ENCODE assay signal across 24 cellular contexts in genomic region chr14:70904376-70904775, GRCh38. TPM values are rescaled to one million over a fixed set of nuclear protein-coding genes. Genes with fewer than 3 reads are reported as not detected.
DNase-seq lines count a peak whose midpoint lies in the region; ATAC-seq and TF ChIP-seq lines count a peak whose summit lies in the region.
"Had no signal": no experiment of that assay in that cellular context is flagged by ENCODE, and none has a peak within 500 bp of the region (broad histone marks: within the 10 kb centered on the region; RNA-seq: fewer than 3 reads in every experiment).

No MANE protein-coding gene starts in this region.

- peak overlapping the region; percentile 32 for H3K4me3 Mint-ChIP-seq in CD4-positive, alpha-beta T cell
- H3K4me3 Mint-ChIP-seq: activated CD4-positive, alpha-beta T cell treated with anti-CD3 and anti-CD28 coated beads, Interleukin-2, amount 10 ng/mL, durations not matched to agents 7 days and 5 days had no signal

- TF ChIP-seq CTCF in CD4-positive, alpha-beta T cell (IDR thresholded peaks at IDR 0.05) = no peak
- no peak for TF ChIP-seq CTCF in WERI-Rb-1 (IDR thresholded peaks at IDR 0.05; ENCODE audit: low read depth, low read length)
- TF ChIP-seq CTCF in sigmoid colon (IDR thresholded peaks at IDR 0.05) = no peak
- TF ChIP-seq CTCF in upper lobe of left lung (IDR thresholded peaks at IDR 0.05) = no peak

- peak overlapping the region; percentile 92 for H3K27ac Mint-ChIP-seq in CD4-positive, alpha-beta T cell
- H3K27ac Mint-ChIP-seq: activated CD4-positive, alpha-beta T cell treated with anti-CD3 and anti-CD28 coated beads, Interleukin-2, amount 10 ng/mL, durations not matched to agents 7 days and 5 days had no signal

- peaks cover 27% of the 10 kb centered on the region for H3F3A ChIP-seq in GM23248 (ENCODE audit: insufficient read depth)

- peaks cover 43% of the 10 kb centered on the region for H3K4me1 Mint-ChIP-seq in CD4-positive, alpha-beta T cell (ENCODE audit: low read depth)

- peaks cover 6% of the 10 kb centered on the region for H3K36me3 Mint-ChIP-seq in CD4-positive, alpha-beta T cell (ENCODE audit: low read depth)

- H3K4me2 ChIP-seq in GM23248 (ENCODE audit: unreplicated experiment) = no peak overlapping the region
- H3K4me2 ChIP-seq: SK-N-SH had no signal

- H3K9me3 ChIP-seq in CD4-positive, alpha-beta T cell (ENCODE audit: control insufficient read depth, low read length) = no peaks in the 10 kb centered on the region
- H3K9me3 ChIP-seq in GM23248 (ENCODE audit: low read depth) = no peaks in the 10 kb centered on the region
- H3K9me3 ChIP-seq in WERI-Rb-1 (ENCODE audit: severe bottlenecking) = no peaks in the 10 kb centered on the region
- no peaks in the 10 kb centered on the region for H3K9me3 ChIP-seq in sigmoid colon
- no peaks in the 10 kb centered on the region for H3K9me3 ChIP-seq in upper lobe of left lung
- H3K9me3 ChIP-seq: gastroesophageal sphincter, MG63, SK-N-SH had no signal

- H3K4me1 ChIP-seq in GM23248 (ENCODE audit: insufficient read depth) (peaks cover 37% of the 10 kb centered on the region), sigmoid colon (peaks cover 0 to 51% (median 39%) of the 10 kb centered on the region in 4 donors), upper lobe of left lung (peaks cover 16 to 24% (median 22%) of the 10 kb centered on the region in 4 donors)

- WGBS in GM23248 (ENCODE audit: low coverage in 1 of 2, low lambda C conversion rate in 2 of 2, missing lambda C conversion rate in 2 of 2), 2 experiments = 68 to 75% methylated on average over 2 of the region's 2 CpGs
- WGBS in sigmoid colon, 2 donors = 89 to 90% methylated on average over 2 of the region's 2 CpGs
- WGBS in upper lobe of left lung, 2 donors = 82 to 95% methylated on average over 2 of the region's 2 CpGs

- H3K79me2 ChIP-seq in GM23248 (ENCODE audit: insufficient read depth) = peaks cover 30% of the 10 kb centered on the region

- H4K20me1 ChIP-seq in GM23248 (ENCODE audit: insufficient read depth) = no peaks in the 10 kb centered on the region

- H3K4me3 ChIP-seq in GM23248 (no peak overlapping the region), WERI-Rb-1 (ENCODE audit: low read depth, low read length) (no peak overlapping the region; the same call in 1 of the 2 replicates), sigmoid colon (no peak overlapping the region), upper lobe of left lung (no peak overlapping the region)
- H3K4me3 ChIP-seq: gastroesophageal sphincter, MG63 had no signal

- POLR2A ChIA-PET in CD4-positive, alpha-beta T cell (lab: Charles Lee) = interaction anchor here (0.7 to 4.9 kb wide), 9 partner anchors 11 to 95 kb away, joined by 3 to 43 read pairs (median 6); no protein-coding TSS in a partner anchor

- H3K36me3 ChIP-seq in GM23248 (ENCODE audit: low read depth) = no peaks in the 10 kb centered on the region
- H3K36me3 ChIP-seq in WERI-Rb-1 = peaks cover 3% of the 10 kb centered on the region; the same call in 1 of the 2 replicates
- H3K36me3 ChIP-seq in sigmoid colon = no peaks in the 10 kb centered on the region
- H3K36me3 ChIP-seq in upper lobe of left lung = no peaks in the 10 kb centered on the region
- H3K36me3 ChIP-seq: gastroesophageal sphincter, MG63 had no signal

- no peak for TF ChIP-seq EP300 in sigmoid colon (IDR thresholded peaks at IDR 0.05)
- TF ChIP-seq EP300 in upper lobe of left lung (IDR thresholded peaks at IDR 0.05) = no peak

- H3K9me3 Mint-ChIP-seq in CD4-positive, alpha-beta T cell = no peaks in the 10 kb centered on the region
- H3K9me3 Mint-ChIP-seq: activated CD4-positive, alpha-beta T cell treated with anti-CD3 and anti-CD28 coated beads, Interleukin-2, amount 10 ng/mL, durations not matched to agents 7 days and 5 days; nephron progenitor cell had no signal

- no peak overlapping the region for H3K27ac ChIP-seq in CD4-positive, alpha-beta T cell (ENCODE audit: low read depth, low read length)
- H3K27ac ChIP-seq in GM23248 = no peak overlapping the region
- H3K27ac ChIP-seq in WERI-Rb-1 = peak overlapping the region; percentile 87
- H3K27ac ChIP-seq in sigmoid colon = peak overlapping the region in 3 of 4 donors; percentile 87 to 98 (median 92)
- H3K27ac ChIP-seq in upper lobe of left lung = peak overlapping the region in 2 of 4 donors; percentile 95 to 96
- H3K27ac ChIP-seq: RWPE1 had no signal

- H2AFZ ChIP-seq in GM23248 = peak overlapping the region; percentile 42; the same call in 1 of the 2 replicates

- CTCF ChIA-PET in CD4-positive, alpha-beta T cell (lab: Charles Lee) = interaction anchor here (1.0 to 7.3 kb wide), 5 partner anchors 17 to 87 kb away, joined by 3 to 147 read pairs (median 4); no protein-coding TSS in a partner anchor

- in situ Hi-C loops in GM23248 (cut with MboI) = no loop called here

- ATAC-seq in CD4-positive, alpha-beta T cell (ENCODE audit: poor library complexity) = no peak
- ATAC-seq in upper lobe of left lung (ENCODE audit: low FRiP score in 2 of 2) (no peak), HG02981 (IDR thresholded peaks at IDR 0.05; ENCODE audit: unreplicated experiment) (no peak)
- ATAC-seq: gastroesophageal sphincter had no signal

- H3K27me3 Mint-ChIP-seq in CD4-positive, alpha-beta T cell = no peaks in the 10 kb centered on the region
- H3K27me3 Mint-ChIP-seq: activated CD4-positive, alpha-beta T cell treated with anti-CD3 and anti-CD28 coated beads, Interleukin-2, amount 10 ng/mL, durations not matched to agents 7 days and 5 days had no signal

- no peak overlapping the region for H3K9ac ChIP-seq in GM23248
- H3K9ac ChIP-seq: SK-N-SH had no signal

- TF ChIP-seq POLR2A in sigmoid colon (IDR thresholded peaks at IDR 0.05) (no peak), upper lobe of left lung (IDR thresholded peaks at IDR 0.05) (no peak)

- no peaks in the 10 kb centered on the region for H3K27me3 ChIP-seq in CD4-positive, alpha-beta T cell (ENCODE audit: control insufficient read depth, insufficient read depth, low read length)
- no peaks in the 10 kb centered on the region for H3K27me3 ChIP-seq in GM23248 (replicated peaks; ENCODE audit: insufficient read depth)
- no peaks in the 10 kb centered on the region for H3K27me3 ChIP-seq in WERI-Rb-1 (ENCODE audit: insufficient read depth, low read depth, severe bottlenecking)
- H3K27me3 ChIP-seq in sigmoid colon = no peaks in the 10 kb centered on the region
- H3K27me3 ChIP-seq in upper lobe of left lung = no peaks in the 10 kb centered on the region
- H3K27me3 ChIP-seq: gastroesophageal sphincter, MG63 had no signal

- H3K9me2 ChIP-seq in GM23248 (ENCODE audit: insufficient read depth) = no peaks in the 10 kb centered on the region
- H3K9me2 ChIP-seq: SK-N-SH had no signal

- intact Hi-C loops in CD4-positive, alpha-beta T cell (cut with DNase I, micrococcal nuclease) = loop anchor here in 1 of 2 experiments (2.0 kb wide), 1 partner anchor 82 kb away; no protein-coding TSS in a partner anchor
- intact Hi-C loops in sigmoid colon (cut with DNase I) = no loop called here

- DNase-seq in CD4-positive, alpha-beta T cell = no peak
- DNase-seq in GM23248 (no peak), WERI-Rb-1 (peak; percentile 48), sigmoid colon (no peak), upper lobe of left lung (no peak)
- no peak for DNase-seq in stimulated activated CD4-positive, alpha-beta T cell treated with anti-CD3 and anti-CD28 coated beads, Interleukin-4, amount 100 ng/mL, for 4 hours
- DNase-seq: activated CD4-positive, alpha-beta T cell treated with anti-CD3 and anti-CD28 coated beads, Interleukin-2, amount 10 ng/mL, durations not matched to agents 7 days and 5 days; activated naive CD4-positive, alpha-beta T cell treated with Interleukin-2 at 50 U/mL for 16 hours; activated T-cell treated with anti-CD3 and anti-CD28 coated beads, Interleukin-2, amount 50 U/mL, for 48 hours; anterior cingulate cortex; dermis blood vessel endothelial cell; DMS153; islet precursor cell; MG63; NCI-H1436; NCI-H526; nephron progenitor cell; posterior cingulate gyrus; SK-N-SH; stimulated activated CD8-positive, alpha-beta memory T cell treated with anti-CD3 and anti-CD28 coated beads, Interleukin-4, amount 100 ng/mL, for 48 hours; substantia nigra had no signal

RNA-seq across cellular contexts. Expression of gene PCNX1, which starts 2.9 kb away (rescaled TPM):
- total RNA-seq in CD4-positive, alpha-beta T cell = 10 to 100 TPM; 87.1 to 87.6 TPM
- 32.5 and 33.5 TPM in 2 replicates for total RNA-seq in GM23248 (2014; rRNA removed; shearing (Covaris generic))
- 4.8 and 6.9 TPM in 2 replicates for polyA plus RNA-seq in GM23248 (2016; fragmentation: Nextera tagmentation; extraction: Ambion mirVana)
- total RNA-seq in sigmoid colon = 10 to 100 TPM; 62.8 to 73.9 (median 70.1) TPM
- polyA plus RNA-seq in sigmoid colon = 10 to 100 TPM in 1 of 3 donors, 1 to 10 TPM in 2; 1.2 to 12.2 (median 1.8) TPM
- total RNA-seq in upper lobe of left lung = 10 to 100 TPM; 38.4 to 98.5 (median 65.4) TPM

Comparison
In these comparisons a context has a peak if more than half of its experiments do, and no peak if none do; other contexts are left out.
1. H3K27ac ChIP-seq: peak in WERI-Rb-1 (single experiment) and sigmoid colon (3 of 4); none in CD4-positive, alpha-beta T cell (single experiment) and GM23248 (single experiment).